8 cellular contexts compared by ENCODE assay signal in the genomic region with DNA sequence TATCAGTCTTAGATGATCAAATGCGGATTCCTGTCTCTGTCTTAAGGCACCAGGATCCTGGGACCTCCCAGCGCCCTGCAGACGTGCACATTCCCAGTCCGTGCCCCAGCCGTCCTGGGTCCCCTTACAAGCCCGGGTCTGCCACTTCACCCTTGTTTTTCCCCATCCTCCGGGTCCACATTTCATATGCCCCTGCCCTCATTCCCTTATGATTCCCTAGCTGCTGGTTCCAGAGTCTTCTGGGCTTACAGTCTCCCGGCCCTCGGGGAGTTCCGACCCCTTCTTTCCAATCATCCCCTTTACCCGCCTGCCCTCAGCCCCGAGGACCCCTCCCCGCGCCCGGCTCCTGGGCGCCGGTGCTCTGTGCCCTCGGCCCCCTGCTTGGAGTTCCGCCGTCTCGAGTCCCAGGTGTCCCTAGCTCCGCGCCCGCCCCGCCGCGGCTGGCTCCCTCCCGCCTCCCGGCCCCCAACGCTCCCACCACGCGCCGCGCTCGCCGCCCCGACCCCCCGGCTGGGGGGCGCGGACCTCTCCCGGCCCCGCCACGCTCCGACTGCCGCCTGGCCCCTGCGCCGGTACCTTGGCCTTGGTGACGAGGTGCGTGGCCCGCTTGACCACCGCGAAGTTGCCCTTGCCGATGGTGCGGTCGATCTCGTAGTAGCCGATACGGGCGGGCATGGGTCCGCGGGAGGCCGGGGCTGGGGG. TPM values are rescaled to one million over a fixed set of nuclear protein-coding genes. Genes with fewer than 3 reads are reported as not detected.
DNase-seq lines count a peak whose midpoint lies in the region; ATAC-seq and TF ChIP-seq lines count a peak whose summit lies in the region.

No MANE protein-coding gene starts in this region.

- H3K4me3 Mint-ChIP-seq in T-cell, result peak overlapping the region; percentile 86 to 98 (median 95)

- peaks cover 53 to 65% (median 62%) of the 10 kb centered on the region in 3 donors for H3K4me1 Mint-ChIP-seq in T-cell

- H3K4me2 ChIP-seq in BLaER1, result peak overlapping the region; percentile 95

- H3K9me3 Mint-ChIP-seq in T-cell, result no peaks in the 10 kb centered on the region

- peak; percentile 10 for ATAC-seq in HG03196 (IDR thresholded peaks at IDR 0.05; ENCODE audit: unreplicated experiment)
- ATAC-seq in T-cell (replicated peaks in 1 of 4), result peak in 3 of 4 experiments; percentile 24 to 42 (median 29)

- H4K20me1 ChIP-seq in BLaER1, result peaks cover 50% of the 10 kb centered on the region

- H3K9ac ChIP-seq in BLaER1, result peak overlapping the region; percentile 96

- peak overlapping the region; percentile 95 for H3K27ac ChIP-seq in BLaER1

- DNase-seq in GM19238 (ENCODE audit: insufficient read length, low spot score) (peak; percentile 25), T-cell (peak in 21 of 34 experiments; percentile 4 to 52 (median 21)), cardiac fibroblast (ENCODE audit: low read depth in 2 of 2) (peak in 1 of 2 donors; percentile 34), kidney tubule cell (ENCODE audit: low spot score) (peak; percentile 35), NCI-H2196 (lab: John Stamatoyannopoulos, UW; ENCODE audit: unreplicated experiment) (no peak)
- peak; percentile 40 to 45 for DNase-seq in stimulated activated CD4-positive, alpha-beta T cell treated with anti-CD3 and anti-CD28 coated beads, Interleukin-2, amount 100 ng/mL, for 24 hours

- H3K27me3 ChIP-seq in BLaER1, result no peaks in the 10 kb centered on the region

- CTCF ChIA-PET in T-cell (lab: Charles Lee), result interaction anchor here in 1 of 2 donors (0.9 to 1.2 kb wide), 3 partner anchors 166 to 244 kb away, joined by 3 to 4 read pairs (median 4); no protein-coding TSS in a partner anchor

- H3K4me3 ChIP-seq in BLaER1 (peak overlapping the region; percentile 93), cardiac fibroblast (replicated peaks in 1 of 2; ENCODE audit: low read depth in 2 of 2, low read length in 2 of 2) (peak overlapping the region; percentile 80 to 85)

- POLR2A ChIA-PET in T-cell (lab: Charles Lee), result interaction anchor here (0.5 to 2.6 kb wide), 13 partner anchors 14 to 310 kb away, joined by 3 to 15 read pairs (median 4); partner anchors contain the start of gene ZPR1 (in 1 of the 2)

- peaks cover 51% of the 10 kb centered on the region for H3K4me1 ChIP-seq in BLaER1

- peak overlapping the region; percentile 95 to 98 for H3K27ac Mint-ChIP-seq in T-cell

- no peaks in the 10 kb centered on the region for H3K9me3 ChIP-seq in BLaER1

- H3K36me3 Mint-ChIP-seq in T-cell, result no peaks in the 10 kb centered on the region

- H3K36me3 ChIP-seq in BLaER1, result no peaks in the 10 kb centered on the region

- no peak for TF ChIP-seq CTCF in cardiac fibroblast (IDR thresholded peaks at IDR 0.05; ENCODE audit: low read depth, low read length)

- H3K27me3 Mint-ChIP-seq in T-cell, result no peaks in the 10 kb centered on the region

RNA-seq across cellular contexts. Expression of gene SIK3, which starts 0.5 kb away (rescaled TPM):
- total RNA-seq in T-cell, result 10 to 100 TPM; 56.3 to 78.0 (median 63.8) TPM

RNA-seq across cellular contexts. Expression of gene PAFAH1B2, which starts 46.4 kb away (rescaled TPM):
- total RNA-seq in T-cell, result 10 to 100 TPM; 44.1 to 55.9 (median 55.6) TPM
